ENCODE assay signal across 9 cellular contexts in the genomic region with DNA sequence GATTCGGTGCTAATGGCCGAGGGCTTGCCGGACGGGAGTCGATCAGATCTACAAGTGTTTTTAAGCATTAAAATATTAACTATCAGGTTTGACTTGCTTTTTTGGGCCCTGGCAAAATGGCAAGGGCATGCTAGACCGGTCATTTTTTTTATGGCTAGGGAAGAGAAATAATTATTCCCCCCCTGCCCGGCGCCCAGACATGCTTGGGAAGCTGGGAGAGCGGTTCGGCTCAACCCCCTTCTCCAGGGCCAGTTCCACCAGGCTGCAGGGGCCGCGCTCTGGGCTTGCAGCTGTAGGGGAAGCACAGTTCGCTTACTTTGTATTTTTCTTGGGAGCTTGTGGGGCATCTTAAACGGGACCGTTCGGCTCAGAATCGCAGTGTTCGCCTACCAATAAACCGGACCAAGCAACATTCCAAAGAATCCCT. TPM values are rescaled to one million over a fixed set of nuclear protein-coding genes. Genes with fewer than 3 reads are reported as not detected.
DNase-seq lines count a peak whose midpoint lies in the region; ATAC-seq, FAIRE-seq and TF ChIP-seq lines count a peak whose summit lies in the region.
"Had no signal": no experiment of that assay in that cellular context is flagged by ENCODE, and none has a peak within 500 bp of the region (broad histone marks: within the 10 kb centered on the region; RNA-seq: fewer than 3 reads in every experiment).

No MANE protein-coding gene starts in this region.

- H3K27ac Mint-ChIP-seq in naive thymus-derived CD4-positive, alpha-beta T cell: peak overlapping the region in 4 of 9 donors; percentile 52 to 94 (median 87)

- H3K4me1 Mint-ChIP-seq in naive thymus-derived CD4-positive, alpha-beta T cell: peaks cover 15 to 51% (median 38%) of the 10 kb centered on the region in 7 donors

- H3K27me3 Mint-ChIP-seq in naive thymus-derived CD4-positive, alpha-beta T cell: peaks cover 26 to 90% (median 47%) of the 10 kb centered on the region in 5 donors

- ATAC-seq in naive thymus-derived CD4-positive, alpha-beta T cell: no peak

- H3K36me3 ChIP-seq in NT2/D1 (ENCODE audit: insufficient read depth, insufficient read length, low read length): peaks cover 3% of the 10 kb centered on the region
- no peaks in the 10 kb centered on the region for H3K36me3 ChIP-seq in esophagus (ENCODE audit: control insufficient read depth in 2 of 2, insufficient read depth in 2 of 2, low read length in 1 of 2)
- H3K36me3 ChIP-seq in naive thymus-derived CD4-positive, alpha-beta T cell (ENCODE audit: control insufficient read depth in 2 of 3, insufficient read depth in 3 of 3, low read length in 3 of 3): no peaks in the 10 kb centered on the region

- no peaks in the 10 kb centered on the region for H3K27me3 ChIP-seq in NT2/D1 (ENCODE audit: insufficient read depth, insufficient read length)
- no peaks in the 10 kb centered on the region for H3K27me3 ChIP-seq in esophagus (ENCODE audit: control insufficient read depth in 1 of 2, insufficient read depth in 2 of 2, low read length in 2 of 2)
- H3K27me3 ChIP-seq in naive thymus-derived CD4-positive, alpha-beta T cell (ENCODE audit: control insufficient read depth in 2 of 2, insufficient read depth in 2 of 2, low read length in 2 of 2): peaks cover 0 to 3% of the 10 kb centered on the region in 2 donors

- CTCF ChIA-PET in naive thymus-derived CD4-positive, alpha-beta T cell (lab: Charles Lee): no interaction called here

- H3K27ac ChIP-seq in esophagus (ENCODE audit: low read depth in 2 of 2, low read length in 1 of 2): peak overlapping the region; percentile 6 to 95
- H3K27ac ChIP-seq in naive thymus-derived CD4-positive, alpha-beta T cell (ENCODE audit: low read depth, low read length): no peak overlapping the region

- no peak for TF ChIP-seq POLR2A in GM12891 (IDR thresholded peaks at IDR 0.05; ENCODE audit: low read depth, low read length)

- H3K36me3 Mint-ChIP-seq in naive thymus-derived CD4-positive, alpha-beta T cell: peaks cover 0 to 7% (median 0%) of the 10 kb centered on the region in 5 donors

- POLR2A ChIA-PET in naive thymus-derived CD4-positive, alpha-beta T cell (lab: Charles Lee): no interaction called here

- FAIRE-seq in GM12891 (lab: Jason Lieb, UNC): no peak
- FAIRE-seq: TTC549 had no signal

- intact Hi-C loops in naive thymus-derived CD4-positive, alpha-beta T cell (cut with micrococcal nuclease): loop anchor here in 1 of 2 donors (10.0 kb wide), 2 partner anchors 432 to 568 kb away; no protein-coding TSS in a partner anchor

- H3K4me3 Mint-ChIP-seq in naive thymus-derived CD4-positive, alpha-beta T cell: peak overlapping the region; percentile 71 to 98 (median 85)

- DNase-seq in ACHN (peak; percentile 52), NT2/D1 (ENCODE audit: low read depth, low spot score) (no peak), T1000 (lab: John Stamatoyannopoulos, UW) (no peak), GM12891 (ENCODE audit: insufficient read length, low spot score) (no peak), dedifferentiated amniotic fluid mesenchymal stem cell (ENCODE audit: extremely low spot score) (no peak), NCI-H1417 (lab: John Stamatoyannopoulos, UW) (no peak)
- DNase-seq in naive thymus-derived CD4-positive, alpha-beta T cell: no peak

- WGBS in esophagus, 2 donors: 18 to 24% methylated on average over 19 of the region's 19 CpGs

- peak overlapping the region; percentile 69 for H3K4me3 ChIP-seq in NT2/D1 (ENCODE audit: insufficient read length, low read depth)
- peak overlapping the region; percentile 75 to 91 for H3K4me3 ChIP-seq in esophagus (ENCODE audit: low read depth in 1 of 2, low read length in 2 of 2)
- H3K4me3 ChIP-seq in naive thymus-derived CD4-positive, alpha-beta T cell (ENCODE audit: low read length): no peak overlapping the region

- in situ Hi-C loops in ACHN (cut with HindIII; ENCODE audit: low pct_ligation_motif_present, low pct_unique_long_range_greater_than_20kb, low sequenced_read_pairs): no loop called here

- H3K9ac ChIP-seq in NT2/D1 (ENCODE audit: insufficient read length, low read depth): peak overlapping the region; percentile 91

- H3K9me3 ChIP-seq in NT2/D1 (ENCODE audit: insufficient read depth, low read length): no peaks in the 10 kb centered on the region
- no peaks in the 10 kb centered on the region for H3K9me3 ChIP-seq in esophagus (ENCODE audit: control insufficient read depth in 2 of 2, insufficient read depth in 1 of 2, low read depth in 1 of 2, low read length in 1 of 2)
- H3K9me3 ChIP-seq in naive thymus-derived CD4-positive, alpha-beta T cell (ENCODE audit: control insufficient read depth in 2 of 3, low read length in 3 of 3): no peaks in the 10 kb centered on the region

- H3K4me1 ChIP-seq in NT2/D1 (ENCODE audit: insufficient read depth, insufficient read length) (peaks cover 4% of the 10 kb centered on the region), esophagus (ENCODE audit: control insufficient read depth in 2 of 2, insufficient read depth in 2 of 2, low read length in 1 of 2) (no peaks in the 10 kb centered on the region)
- peaks cover 0 to 3% of the 10 kb centered on the region in 2 donors for H3K4me1 ChIP-seq in naive thymus-derived CD4-positive, alpha-beta T cell (ENCODE audit: control insufficient read depth in 2 of 2, insufficient read depth in 2 of 2, low read length in 2 of 2)

- no peaks in the 10 kb centered on the region for H3K9me3 Mint-ChIP-seq in naive thymus-derived CD4-positive, alpha-beta T cell

TF ChIP-seq in GM12891, 5 proteins besides CTCF, POLR2A, EP300 and RAD21:
- TF ChIP-seq SPI1 (IDR thresholded peaks at IDR 0.05; ENCODE audit: low read depth, low read length) (no peak), POLR2AphosphoS5 (IDR thresholded peaks at IDR 0.05; ENCODE audit: low read depth, low read length) (no peak), POU2F2 (IDR thresholded peaks at IDR 0.05; ENCODE audit: low read depth, low read length) (no peak), TAF1 (IDR thresholded peaks at IDR 0.05; ENCODE audit: low read depth, low read length) (no peak), PAX5 (IDR thresholded peaks at IDR 0.05; ENCODE audit: insufficient read depth, low read length, severe bottlenecking) (no peak)

RNA-seq across cellular contexts. Expression of gene TCF7L2, which starts 3.0 kb away (rescaled TPM):
- 1 to 10 TPM; 5.4 to 7.9 TPM for polyA plus RNA-seq in esophagus
- total RNA-seq in naive thymus-derived CD4-positive, alpha-beta T cell: 10 to 100 TPM in 1 of 5 experiments, 1 to 10 TPM in 3, under 1 TPM in 1; 0.39 to 31.4 (median 3.5) TPM
- 1 to 10 TPM; 1.7 to 3.1 TPM for polyA plus RNA-seq in naive thymus-derived CD4-positive, alpha-beta T cell
- 0.53 TPM for polyA plus RNA-seq in GM12891 (2012; ENCODE audit: low read depth, missing spikeins)
